In genomic region chr5:109191153-109191558, GRCh38 we compare ENCODE assay signal across 9 cellular contexts.
DNase-seq lines count a peak whose midpoint lies in the region; FAIRE-seq and TF ChIP-seq lines count a peak whose summit lies in the region.
"Had no signal": no experiment of that assay in that cellular context is flagged by ENCODE, and none has a peak within 500 bp of the region (broad histone marks: within the 10 kb centered on the region; RNA-seq: fewer than 3 reads in every experiment).

No MANE protein-coding gene starts in this region.

- H3K36me3 ChIP-seq in PC-9 (ENCODE audit: low read depth) (no peaks in the 10 kb centered on the region), ascending aorta (peaks cover 3 to 6% of the 10 kb centered on the region in 2 donors), OCI-LY7 (ENCODE audit: insufficient read depth, low read length) (no peaks in the 10 kb centered on the region)
- H3K36me3 ChIP-seq: neutrophil had no signal

- H3K4me3 ChIP-seq in PC-9: no peak overlapping the region
- no peak overlapping the region for H3K4me3 ChIP-seq in ascending aorta
- no peak overlapping the region for H3K4me3 ChIP-seq in OCI-LY7 (ENCODE audit: low read depth, low read length, poor library complexity, severe bottlenecking)

- H4K20me1 ChIP-seq in H9 (ENCODE audit: control insufficient read depth, insufficient read depth, insufficient read length): no peaks in the 10 kb centered on the region
- H4K20me1 ChIP-seq in PC-9 (ENCODE audit: insufficient read depth): no peaks in the 10 kb centered on the region
- H4K20me1 ChIP-seq in OCI-LY7 (ENCODE audit: insufficient read depth, low read length): no peaks in the 10 kb centered on the region

- intact Hi-C loops in PC-9 (cut with micrococcal nuclease; ENCODE audit: unreplicated experiment): no loop called here
- intact Hi-C loops in ascending aorta (cut with DNase I): no loop called here
- intact Hi-C loops in OCI-LY7 (cut with micrococcal nuclease; ENCODE audit: unreplicated experiment): no loop called here

- in situ Hi-C loops in GM13977 (cut with MboI; ENCODE audit: low pct_unique_long_range_greater_than_20kb, low sequenced_read_pairs, unreplicated experiment): no loop called here

- TF ChIP-seq CTCF in GM13977 (IDR thresholded peaks at IDR 0.05; ENCODE audit: extremely low read depth, insufficient read depth, missing control alignments) (no peak), H9 (conservative IDR thresholded peaks at IDR 0.05) (no peak), PC-9 (conservative IDR thresholded peaks at IDR 0.05) (no peak), ascending aorta (IDR thresholded peaks at IDR 0.05) (no peak), chondrocyte (IDR thresholded peaks at IDR 0.05) (no peak), OCI-LY7 (conservative IDR thresholded peaks at IDR 0.05; ENCODE audit: low read length) (no peak)

- no peak overlapping the region for H4K91ac ChIP-seq in H9 (ENCODE audit: insufficient read length, low read depth, low read length)

- no peak overlapping the region for H2BK5ac ChIP-seq in H9 (ENCODE audit: insufficient read length, low read length)

- CTCF ChIA-PET in PC-9 (lab: Charles Lee) (no interaction called here), OCI-LY7 (lab: Charles Lee; ENCODE audit: unreplicated experiment) (no interaction called here)

- H2AFZ ChIP-seq in H9 (ENCODE audit: low read length): no peak overlapping the region
- no peak overlapping the region for H2AFZ ChIP-seq in PC-9
- no peak overlapping the region for H2AFZ ChIP-seq in OCI-LY7 (ENCODE audit: low read length)

- H3K4me1 Mint-ChIP-seq in H9 (peaks cover 45 to 47% of the 10 kb centered on the region in 2 experiments), chondrocyte (ENCODE audit: low read depth) (peaks cover 18% of the 10 kb centered on the region)

- no peak for FAIRE-seq in frontal cortex (lab: Jason Lieb, UNC)

- H3K36me3 Mint-ChIP-seq in H9 (ENCODE audit: insufficient read depth in 1 of 3, low read depth in 3 of 3) (no peaks in the 10 kb centered on the region), chondrocyte (ENCODE audit: low read depth) (peaks cover 4% of the 10 kb centered on the region)

- H3K27me3 ChIP-seq in H9 (ENCODE audit: insufficient read depth, low read length) (no peaks in the 10 kb centered on the region), PC-9 (ENCODE audit: insufficient read depth, low read depth) (no peaks in the 10 kb centered on the region), ascending aorta (no peaks in the 10 kb centered on the region)
- H3K27me3 ChIP-seq: neutrophil had no signal

- no peak overlapping the region for H3K4me3 Mint-ChIP-seq in H9
- H3K4me3 Mint-ChIP-seq in chondrocyte (ENCODE audit: unreplicated experiment): no peak overlapping the region

- no peak overlapping the region for H3K4me2 ChIP-seq in H9 (ENCODE audit: insufficient read depth, insufficient read length, low read length)
- peak overlapping the region; percentile 39 for H3K4me2 ChIP-seq in PC-9
- no peak overlapping the region for H3K4me2 ChIP-seq in OCI-LY7 (ENCODE audit: low read length)

- H3K9me3 ChIP-seq in H9 (ENCODE audit: control insufficient read depth, low read depth, low read length): no peaks in the 10 kb centered on the region
- no peaks in the 10 kb centered on the region; the same call in 1 of the 2 replicates for H3K9me3 ChIP-seq in PC-9 (ENCODE audit: insufficient read depth, low read depth)
- H3K9me3 ChIP-seq in ascending aorta: no peaks in the 10 kb centered on the region
- H3K9me3 ChIP-seq in OCI-LY7 (ENCODE audit: low read length): no peaks in the 10 kb centered on the region
- H3K9me3 ChIP-seq: neutrophil had no signal

- no peak overlapping the region for H3T11ph ChIP-seq in H9 (ENCODE audit: low read length)

- H3K56ac ChIP-seq in H9 (ENCODE audit: insufficient read length, low read depth, low read length): no peak overlapping the region

- peak overlapping the region in 2 of 3 experiments; percentile 21 to 56; a peak in 4 of 7 replicates for H3K27ac Mint-ChIP-seq in H9
- H3K27ac Mint-ChIP-seq in chondrocyte (ENCODE audit: unreplicated experiment): no peak overlapping the region

- H3K18ac ChIP-seq in H9 (ENCODE audit: insufficient read length, low read depth, low read length): no peak overlapping the region

- no peaks in the 10 kb centered on the region for H3F3A ChIP-seq in PC-9 (ENCODE audit: insufficient read depth, low read depth)

- no peak overlapping the region for H2BK15ac ChIP-seq in H9 (ENCODE audit: low read depth, low read length)

- no TSS peak for BruUV-seq in PC-9 (replicated peaks; lab: Mats Ljungman, UMichigan)
- BruUV-seq in OCI-LY7 (replicated peaks; lab: Mats Ljungman, UMichigan): no TSS peak

- H3K9ac ChIP-seq in H9 (ENCODE audit: extremely low read depth, insufficient read length, low read length): no peak overlapping the region

- H3K27ac ChIP-seq in H9 (ENCODE audit: insufficient read length, low read depth, low read length) (no peak overlapping the region), PC-9 (peak overlapping the region; percentile 59), ascending aorta (no peak overlapping the region), OCI-LY7 (ENCODE audit: low read depth, low read length, poor library complexity, severe bottlenecking) (no peak overlapping the region)
- H3K27ac ChIP-seq: neutrophil had no signal

- H2BK12ac ChIP-seq in H9 (ENCODE audit: insufficient read length, low read depth, low read length): no peak overlapping the region

- H3K9me2 ChIP-seq in PC-9 (ENCODE audit: insufficient read depth): no peaks in the 10 kb centered on the region
- no peaks in the 10 kb centered on the region for H3K9me2 ChIP-seq in OCI-LY7 (ENCODE audit: insufficient read depth, low read length)

- H3K27me3 Mint-ChIP-seq in H9 (ENCODE audit: low read depth) (no peaks in the 10 kb centered on the region), chondrocyte (ENCODE audit: low read depth) (no peaks in the 10 kb centered on the region)

- H3K14ac ChIP-seq in H9 (ENCODE audit: insufficient read depth, low read length): no peak overlapping the region

- H2BK20ac ChIP-seq in H9 (ENCODE audit: low read depth, low read length, poor library complexity, severe bottlenecking): no peak overlapping the region

- H3K79me2 ChIP-seq in H9 (ENCODE audit: insufficient read depth, low read length) (no peaks in the 10 kb centered on the region), PC-9 (ENCODE audit: low read depth) (no peaks in the 10 kb centered on the region), OCI-LY7 (ENCODE audit: insufficient read depth, low read depth, low read length) (no peaks in the 10 kb centered on the region)

- H3K4me1 ChIP-seq in H9 (ENCODE audit: insufficient read depth, low read length) (peaks cover 18% of the 10 kb centered on the region; the same call in 1 of the 2 replicates), PC-9 (replicated peaks; ENCODE audit: insufficient read depth) (peaks cover 19% of the 10 kb centered on the region), ascending aorta (no peaks in the 10 kb centered on the region), OCI-LY7 (ENCODE audit: insufficient read depth, low read length, poor library complexity, severe bottlenecking) (no peaks in the 10 kb centered on the region)

- no peak overlapping the region for H3K23ac ChIP-seq in H9 (ENCODE audit: insufficient read length, low read depth, low read length)

- DNase-seq in GM13977 (ENCODE audit: low spot score) (peak; percentile 10), H9 (no peak), PC-9 (peak; percentile 16 to 83), hepatic stellate cell (ENCODE audit: low spot score) (peak; percentile 9), ascending aorta (ENCODE audit: low spot score in 2 of 2) (no peak), frontal cortex (ENCODE audit: low spot score in 2 of 2) (no peak), chondrocyte (ENCODE audit: low spot score) (no peak), OCI-LY7 (ENCODE audit: low spot score) (no peak)

- H3K4ac ChIP-seq in H9 (ENCODE audit: low read depth, low read length): no peak overlapping the region

- no peak overlapping the region for H2BK120ac ChIP-seq in H9 (ENCODE audit: low read depth, low read length, poor library complexity, severe bottlenecking)

- H4K8ac ChIP-seq in H9 (replicated peaks; ENCODE audit: insufficient read length, low read depth, low read length): no peak overlapping the region

- H2AK5ac ChIP-seq in H9 (ENCODE audit: insufficient read length, low read length): no peak overlapping the region

- no peaks in the 10 kb centered on the region for H3K9me3 Mint-ChIP-seq in H9
- H3K9me3 Mint-ChIP-seq in chondrocyte (ENCODE audit: low read depth): no peaks in the 10 kb centered on the region

- no CpG with 5 or more reads among the region's 2 CpGs for WGBS in H9 (ENCODE audit: extremely low coverage, insufficient read length, low lambda C conversion rate)

- H4K5ac ChIP-seq in H9 (ENCODE audit: insufficient read length, low read depth, low read length): no peak overlapping the region

- H3K23me2 ChIP-seq in H9 (ENCODE audit: insufficient read length, low read depth, low read length, poor library complexity, severe bottlenecking): no peaks in the 10 kb centered on the region

- POLR2A ChIA-PET in PC-9 (lab: Charles Lee; ENCODE audit: unreplicated experiment): no interaction called here
- POLR2A ChIA-PET in OCI-LY7 (lab: Charles Lee): no interaction called here

- no peaks in the 10 kb centered on the region for H3K79me1 ChIP-seq in H9 (ENCODE audit: insufficient read depth, low read depth, low read length, poor library complexity, severe bottlenecking)

Comparison
In these comparisons a context has a peak if more than half of its experiments do, and no peak if none do; other contexts are left out.
1. DNase-seq: peak in GM13977 (single experiment), PC-9 (2 of 2) and hepatic stellate cell (single experiment); none in H9 (single experiment), ascending aorta (0 of 2), frontal cortex (0 of 2), chondrocyte (single experiment) and OCI-LY7 (single experiment).